ENCODE assay signal across 1 cellular context in the genomic region with DNA sequence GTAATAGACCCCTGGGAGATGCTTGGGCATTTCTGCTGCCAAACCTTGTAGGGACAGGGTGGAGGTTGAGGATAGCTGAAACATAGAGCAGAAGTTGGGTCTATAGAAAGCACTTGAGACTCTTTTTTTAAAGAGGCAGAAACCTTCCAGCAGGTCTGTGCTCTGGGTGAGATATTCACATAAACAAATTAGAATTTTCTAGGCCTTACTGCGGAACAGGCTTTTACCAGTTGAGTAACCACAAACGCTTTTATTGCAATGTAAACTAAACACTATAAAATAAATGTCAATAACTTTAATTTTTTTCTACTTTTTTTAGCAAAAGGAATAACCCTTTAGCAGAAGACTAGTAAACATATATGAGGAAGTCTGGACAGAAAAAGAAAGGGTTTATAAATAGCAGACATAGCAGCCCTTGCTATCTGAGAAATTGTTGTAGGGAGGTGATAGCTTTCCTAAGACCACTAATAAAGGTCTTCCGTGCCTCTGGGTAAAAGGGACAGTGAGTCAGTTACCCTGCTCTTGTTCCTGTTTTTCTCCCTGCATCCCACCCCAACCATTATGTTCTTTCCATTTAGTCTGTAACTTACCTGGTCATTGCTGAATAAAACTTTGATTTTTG.
TF ChIP-seq lines count a peak whose summit lies in the region.

No MANE protein-coding gene starts in this region.

TF ChIP-seq in WTC11, 78 proteins besides CTCF, POLR2A, EP300 and RAD21 (continued from another document):
- TF ChIP-seq, protein P1, sequence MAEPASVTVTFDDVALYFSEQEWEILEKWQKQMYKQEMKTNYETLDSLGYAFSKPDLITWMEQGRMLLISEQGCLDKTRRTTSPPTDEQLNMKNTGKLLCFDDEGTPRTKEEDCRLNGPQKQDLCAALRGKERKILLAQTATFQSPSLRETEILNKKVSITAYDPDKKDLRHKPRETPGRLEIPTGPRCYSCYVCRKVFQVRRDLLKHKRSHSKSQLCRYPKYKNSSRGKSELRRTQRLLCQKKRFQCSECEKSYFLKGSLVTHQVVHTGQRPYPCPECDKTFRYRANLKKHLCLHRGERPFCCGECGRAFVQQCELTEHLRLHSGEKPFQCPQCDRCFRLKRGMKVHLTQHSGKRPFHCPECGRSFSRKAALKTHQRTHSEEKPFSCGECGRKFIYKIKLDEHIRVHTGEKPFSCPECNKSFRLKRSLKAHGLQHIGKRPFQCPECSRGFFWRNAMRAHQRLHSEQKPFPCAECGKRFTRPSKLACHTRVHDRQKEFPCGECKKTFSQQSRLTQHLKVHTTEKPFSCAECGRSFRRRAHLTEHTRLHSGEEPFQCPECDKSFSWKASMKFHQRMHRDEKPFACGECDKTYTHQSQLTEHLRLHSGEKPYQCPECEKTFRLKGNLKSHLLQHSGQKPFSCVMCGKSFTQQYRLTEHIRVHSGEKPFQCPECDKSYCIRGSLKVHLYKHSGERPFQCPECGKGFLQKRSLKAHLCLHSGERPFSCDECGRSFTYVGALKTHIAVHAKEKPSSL (CRISPR knock-in tag; conservative IDR thresholded peaks at IDR 0.05): no peak
- TF ChIP-seq, protein P2, sequence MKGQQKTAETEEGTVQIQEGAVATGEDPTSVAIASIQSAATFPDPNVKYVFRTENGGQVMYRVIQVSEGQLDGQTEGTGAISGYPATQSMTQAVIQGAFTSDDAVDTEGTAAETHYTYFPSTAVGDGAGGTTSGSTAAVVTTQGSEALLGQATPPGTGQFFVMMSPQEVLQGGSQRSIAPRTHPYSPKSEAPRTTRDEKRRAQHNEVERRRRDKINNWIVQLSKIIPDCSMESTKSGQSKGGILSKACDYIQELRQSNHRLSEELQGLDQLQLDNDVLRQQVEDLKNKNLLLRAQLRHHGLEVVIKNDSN (CRISPR knock-in tag; IDR thresholded peaks at IDR 0.05): no peak
- TF ChIP-seq NFYB (CRISPR knock-in tag; conservative IDR thresholded peaks at IDR 0.05; ENCODE audit: low read depth) (no peak), OVOL2 (CRISPR knock-in tag; IDR thresholded peaks at IDR 0.05; ENCODE audit: borderline replicate concordance) (no peak), JUN (CRISPR knock-in tag; IDR thresholded peaks at IDR 0.05) (no peak), ATF1 (CRISPR knock-in tag; IDR thresholded peaks at IDR 0.05) (no peak), KAT7 (CRISPR knock-in tag; IDR thresholded peaks at IDR 0.05; ENCODE audit: borderline replicate concordance) (no peak), CREM (CRISPR knock-in tag; IDR thresholded peaks at IDR 0.05) (no peak), ZBTB21 (CRISPR knock-in tag; IDR thresholded peaks at IDR 0.05; ENCODE audit: borderline replicate concordance) (no peak)
- TF ChIP-seq, protein P3, sequence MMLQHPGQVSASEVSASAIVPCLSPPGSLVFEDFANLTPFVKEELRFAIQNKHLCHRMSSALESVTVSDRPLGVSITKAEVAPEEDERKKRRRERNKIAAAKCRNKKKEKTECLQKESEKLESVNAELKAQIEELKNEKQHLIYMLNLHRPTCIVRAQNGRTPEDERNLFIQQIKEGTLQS (CRISPR knock-in tag; conservative IDR thresholded peaks at IDR 0.05): no peak
- TF ChIP-seq, protein P4, sequence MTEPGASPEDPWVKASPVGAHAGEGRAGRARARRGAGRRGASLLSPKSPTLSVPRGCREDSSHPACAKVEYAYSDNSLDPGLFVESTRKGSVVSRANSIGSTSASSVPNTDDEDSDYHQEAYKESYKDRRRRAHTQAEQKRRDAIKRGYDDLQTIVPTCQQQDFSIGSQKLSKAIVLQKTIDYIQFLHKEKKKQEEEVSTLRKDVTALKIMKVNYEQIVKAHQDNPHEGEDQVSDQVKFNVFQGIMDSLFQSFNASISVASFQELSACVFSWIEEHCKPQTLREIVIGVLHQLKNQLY (CRISPR knock-in tag; IDR thresholded peaks at IDR 0.05): no peak
- TF ChIP-seq, protein P5, sequence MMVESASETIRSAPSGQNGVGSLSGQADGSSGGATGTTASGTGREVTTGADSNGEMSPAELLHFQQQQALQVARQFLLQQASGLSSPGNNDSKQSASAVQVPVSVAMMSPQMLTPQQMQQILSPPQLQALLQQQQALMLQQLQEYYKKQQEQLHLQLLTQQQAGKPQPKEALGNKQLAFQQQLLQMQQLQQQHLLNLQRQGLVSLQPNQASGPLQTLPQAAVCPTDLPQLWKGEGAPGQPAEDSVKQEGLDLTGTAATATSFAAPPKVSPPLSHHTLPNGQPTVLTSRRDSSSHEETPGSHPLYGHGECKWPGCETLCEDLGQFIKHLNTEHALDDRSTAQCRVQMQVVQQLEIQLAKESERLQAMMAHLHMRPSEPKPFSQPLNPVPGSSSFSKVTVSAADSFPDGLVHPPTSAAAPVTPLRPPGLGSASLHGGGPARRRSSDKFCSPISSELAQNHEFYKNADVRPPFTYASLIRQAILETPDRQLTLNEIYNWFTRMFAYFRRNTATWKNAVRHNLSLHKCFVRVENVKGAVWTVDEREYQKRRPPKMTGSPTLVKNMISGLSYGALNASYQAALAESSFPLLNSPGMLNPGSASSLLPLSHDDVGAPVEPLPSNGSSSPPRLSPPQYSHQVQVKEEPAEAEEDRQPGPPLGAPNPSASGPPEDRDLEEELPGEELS (CRISPR knock-in tag; IDR thresholded peaks at IDR 0.05): no peak
- TF ChIP-seq, protein P6, sequence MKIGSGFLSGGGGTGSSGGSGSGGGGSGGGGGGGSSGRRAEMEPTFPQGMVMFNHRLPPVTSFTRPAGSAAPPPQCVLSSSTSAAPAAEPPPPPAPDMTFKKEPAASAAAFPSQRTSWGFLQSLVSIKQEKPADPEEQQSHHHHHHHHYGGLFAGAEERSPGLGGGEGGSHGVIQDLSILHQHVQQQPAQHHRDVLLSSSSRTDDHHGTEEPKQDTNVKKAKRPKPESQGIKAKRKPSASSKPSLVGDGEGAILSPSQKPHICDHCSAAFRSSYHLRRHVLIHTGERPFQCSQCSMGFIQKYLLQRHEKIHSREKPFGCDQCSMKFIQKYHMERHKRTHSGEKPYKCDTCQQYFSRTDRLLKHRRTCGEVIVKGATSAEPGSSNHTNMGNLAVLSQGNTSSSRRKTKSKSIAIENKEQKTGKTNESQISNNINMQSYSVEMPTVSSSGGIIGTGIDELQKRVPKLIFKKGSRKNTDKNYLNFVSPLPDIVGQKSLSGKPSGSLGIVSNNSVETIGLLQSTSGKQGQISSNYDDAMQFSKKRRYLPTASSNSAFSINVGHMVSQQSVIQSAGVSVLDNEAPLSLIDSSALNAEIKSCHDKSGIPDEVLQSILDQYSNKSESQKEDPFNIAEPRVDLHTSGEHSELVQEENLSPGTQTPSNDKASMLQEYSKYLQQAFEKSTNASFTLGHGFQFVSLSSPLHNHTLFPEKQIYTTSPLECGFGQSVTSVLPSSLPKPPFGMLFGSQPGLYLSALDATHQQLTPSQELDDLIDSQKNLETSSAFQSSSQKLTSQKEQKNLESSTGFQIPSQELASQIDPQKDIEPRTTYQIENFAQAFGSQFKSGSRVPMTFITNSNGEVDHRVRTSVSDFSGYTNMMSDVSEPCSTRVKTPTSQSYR (CRISPR knock-in tag; IDR thresholded peaks at IDR 0.05): no peak
